Comparison of ENCODE assay signal across 1 cellular context in the genomic region with DNA sequence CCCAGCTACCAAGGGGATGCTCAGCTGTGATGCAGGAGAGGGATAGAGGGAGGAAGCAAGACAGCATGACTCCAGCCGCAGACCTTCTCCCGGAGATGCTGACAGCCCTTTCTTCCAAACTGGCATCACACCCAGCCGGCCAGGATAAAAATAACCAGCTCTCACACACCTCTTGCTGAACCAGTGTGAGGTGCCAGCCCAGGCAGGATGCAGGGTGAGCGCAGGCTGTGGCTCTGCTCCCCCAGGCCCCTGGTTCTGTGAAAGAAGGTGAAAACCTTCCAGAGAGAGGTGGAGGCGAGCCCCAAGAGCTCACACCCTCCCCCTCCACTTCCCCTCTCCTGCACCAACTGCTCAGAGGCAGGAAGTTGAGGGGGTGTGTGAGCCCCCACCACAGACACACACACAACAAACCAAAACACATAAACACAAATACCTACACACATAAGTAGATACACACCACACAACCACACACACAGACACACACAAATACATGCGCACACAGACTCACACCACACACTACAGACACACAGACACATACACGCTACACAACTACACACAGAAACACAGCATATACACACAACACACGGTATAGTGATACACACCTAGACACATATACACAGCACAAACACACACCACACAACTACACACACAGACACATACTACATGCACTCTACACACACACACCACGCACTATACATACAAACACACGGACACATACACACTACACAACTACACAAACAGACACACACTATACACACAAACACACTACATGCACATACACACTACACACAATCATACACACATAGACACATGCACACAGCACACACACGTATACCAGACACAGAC.
TF ChIP-seq lines count a peak whose summit lies in the region.

No MANE protein-coding gene starts in this region.

TF ChIP-seq in K562, 482 proteins besides CTCF, POLR2A, EP300 and RAD21 (continues in another document):
- TF ChIP-seq FOXK2 (conservative IDR thresholded peaks at IDR 0.05 in 1 of 2, IDR thresholded peaks at IDR 0.05 in 1 of 2; ENCODE audit: low read depth in 2 of 2) (peak; percentile 9 to 13; a peak in 1 of 4 replicates), FOXJ3 (CRISPR knock-in tag; IDR thresholded peaks at IDR 0.05) (no peak), TCFL5 (CRISPR knock-in tag; conservative IDR thresholded peaks at IDR 0.05) (no peak), MYBL2 (IDR thresholded peaks at IDR 0.05; ENCODE audit: low read depth) (0 out of 2 replicates have a peak, but pooled peaks have one; percentile 43), MYBL2 (CRISPR knock-in tag; IDR thresholded peaks at IDR 0.05; ENCODE audit: borderline replicate concordance) (no peak), ZNF12 (CRISPR knock-in tag; IDR thresholded peaks at IDR 0.05) (no peak), LCOR (CRISPR knock-in tag; IDR thresholded peaks at IDR 0.05) (no peak), RBM25 (IDR thresholded peaks at IDR 0.05; ENCODE audit: low read depth, low read length, severe bottlenecking) (no peak), C11orf30 (IDR thresholded peaks at IDR 0.05; ENCODE audit: low read depth) (no peak), ADNP (tag; IDR thresholded peaks at IDR 0.05) (0 out of 2 replicates have a peak, but pooled peaks have one; percentile 32), NR2C1 (IDR thresholded peaks at IDR 0.05) (no peak), NR2C1 (tag; IDR thresholded peaks at IDR 0.05) (no peak), HMG20A (CRISPR knock-in tag; conservative IDR thresholded peaks at IDR 0.05) (no peak), GATAD2A (IDR thresholded peaks at IDR 0.05) (no peak), CSDE1 (IDR thresholded peaks at IDR 0.05) (peak in 1 of 2 experiments; percentile 10; a peak in 1 of 4 replicates), TSC22D4 (tag; IDR thresholded peaks at IDR 0.05) (peak; percentile 82; the same call in 1 of the 2 replicates), SMARCA5 (IDR thresholded peaks at IDR 0.05) (peak; percentile 58; the same call in 1 of the 2 replicates), FOXM1 (IDR thresholded peaks at IDR 0.05; ENCODE audit: low read depth) (no peak), FOXM1 (CRISPR knock-in tag; IDR thresholded peaks at IDR 0.05; ENCODE audit: low read depth) (no peak), MAZ (CRISPR knock-in tag; conservative IDR thresholded peaks at IDR 0.05 in 1 of 2, IDR thresholded peaks at IDR 0.05 in 1 of 2) (no peak), ZNF354B (CRISPR knock-in tag; IDR thresholded peaks at IDR 0.05) (no peak), ZNF124 (CRISPR knock-in tag; IDR thresholded peaks at IDR 0.05) (no peak), ZNF23 (CRISPR knock-in tag; IDR thresholded peaks at IDR 0.05) (no peak), MCM7 (IDR thresholded peaks at IDR 0.05) (no peak), CEBPG (CRISPR knock-in tag; IDR thresholded peaks at IDR 0.05) (no peak), CEBPG (tag; conservative IDR thresholded peaks at IDR 0.05 in 1 of 2, IDR thresholded peaks at IDR 0.05 in 1 of 2) (no peak), ZNF274 (IDR thresholded peaks at IDR 0.05; ENCODE audit: borderline replicate concordance, low read depth, low read length) (no peak), HDGF (IDR thresholded peaks at IDR 0.05) (0 out of 2 replicates have a peak, but pooled peaks have one; percentile 47), ELF4 (CRISPR knock-in tag; IDR thresholded peaks at IDR 0.05) (peak; percentile 74), RBM39 (optimal IDR thresholded peaks at IDR 0.05; ENCODE audit: low read depth, low read length) (no peak), CHD1 (IDR thresholded peaks at IDR 0.05; ENCODE audit: low read length) (no peak), ZFP30 (CRISPR knock-in tag; IDR thresholded peaks at IDR 0.05; ENCODE audit: borderline replicate concordance) (no peak), LEF1 (IDR thresholded peaks at IDR 0.05) (no peak), FIP1L1 (IDR thresholded peaks at IDR 0.05; ENCODE audit: low read depth, low read length, poor library complexity, severe bottlenecking) (no peak), TRIM24 (IDR thresholded peaks at IDR 0.05) (peak; percentile 7 to 40; a peak in 1 of 4 replicates), CREM (IDR thresholded peaks at IDR 0.05; ENCODE audit: low read depth) (no peak), MIER1 (IDR thresholded peaks at IDR 0.05; ENCODE audit: low read depth) (no peak), BRD4 (IDR thresholded peaks at IDR 0.05) (no peak), ILF3 (IDR thresholded peaks at IDR 0.05; ENCODE audit: borderline replicate concordance) (no peak), ZNF75A (CRISPR knock-in tag; IDR thresholded peaks at IDR 0.05) (no peak), KLF1 (tag; IDR thresholded peaks at IDR 0.05) (no peak)
- TF ChIP-seq, protein P1, sequence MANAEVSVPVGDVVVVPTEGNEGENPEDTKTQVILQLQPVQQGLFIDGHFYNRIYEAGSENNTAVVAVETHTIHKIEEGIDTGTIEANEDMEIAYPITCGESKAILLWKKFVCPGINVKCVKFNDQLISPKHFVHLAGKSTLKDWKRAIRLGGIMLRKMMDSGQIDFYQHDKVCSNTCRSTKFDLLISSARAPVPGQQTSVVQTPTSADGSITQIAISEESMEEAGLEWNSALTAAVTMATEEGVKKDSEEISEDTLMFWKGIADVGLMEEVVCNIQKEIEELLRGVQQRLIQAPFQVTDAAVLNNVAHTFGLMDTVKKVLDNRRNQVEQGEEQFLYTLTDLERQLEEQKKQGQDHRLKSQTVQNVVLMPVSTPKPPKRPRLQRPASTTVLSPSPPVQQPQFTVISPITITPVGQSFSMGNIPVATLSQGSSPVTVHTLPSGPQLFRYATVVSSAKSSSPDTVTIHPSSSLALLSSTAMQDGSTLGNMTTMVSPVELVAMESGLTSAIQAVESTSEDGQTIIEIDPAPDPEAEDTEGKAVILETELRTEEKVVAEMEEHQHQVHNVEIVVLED (CRISPR knock-in tag; IDR thresholded peaks at IDR 0.05), result no peak
- TF ChIP-seq, protein P2, sequence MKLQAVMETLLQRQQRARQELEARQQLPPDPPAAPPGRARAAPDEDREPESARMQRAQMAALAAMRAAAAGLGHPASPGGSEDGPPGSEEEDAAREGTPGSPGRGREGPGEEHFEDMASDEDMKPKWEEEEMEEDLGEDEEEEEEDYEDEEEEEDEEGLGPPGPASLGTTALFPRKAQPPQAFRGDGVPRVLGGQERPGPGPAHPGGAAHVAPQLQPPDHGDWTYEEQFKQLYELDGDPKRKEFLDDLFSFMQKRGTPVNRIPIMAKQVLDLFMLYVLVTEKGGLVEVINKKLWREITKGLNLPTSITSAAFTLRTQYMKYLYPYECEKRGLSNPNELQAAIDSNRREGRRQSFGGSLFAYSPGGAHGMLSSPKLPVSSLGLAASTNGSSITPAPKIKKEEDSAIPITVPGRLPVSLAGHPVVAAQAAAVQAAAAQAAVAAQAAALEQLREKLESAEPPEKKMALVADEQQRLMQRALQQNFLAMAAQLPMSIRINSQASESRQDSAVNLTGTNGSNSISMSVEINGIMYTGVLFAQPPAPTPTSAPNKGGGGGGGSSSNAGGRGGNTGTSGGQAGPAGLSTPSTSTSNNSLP (IDR thresholded peaks at IDR 0.05; ENCODE audit: borderline replicate concordance, low read depth, low read length), result no peak
- TF ChIP-seq, protein P3, sequence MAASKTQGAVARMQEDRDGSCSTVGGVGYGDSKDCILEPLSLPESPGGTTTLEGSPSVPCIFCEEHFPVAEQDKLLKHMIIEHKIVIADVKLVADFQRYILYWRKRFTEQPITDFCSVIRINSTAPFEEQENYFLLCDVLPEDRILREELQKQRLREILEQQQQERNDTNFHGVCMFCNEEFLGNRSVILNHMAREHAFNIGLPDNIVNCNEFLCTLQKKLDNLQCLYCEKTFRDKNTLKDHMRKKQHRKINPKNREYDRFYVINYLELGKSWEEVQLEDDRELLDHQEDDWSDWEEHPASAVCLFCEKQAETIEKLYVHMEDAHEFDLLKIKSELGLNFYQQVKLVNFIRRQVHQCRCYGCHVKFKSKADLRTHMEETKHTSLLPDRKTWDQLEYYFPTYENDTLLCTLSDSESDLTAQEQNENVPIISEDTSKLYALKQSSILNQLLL (CRISPR knock-in tag; IDR thresholded peaks at IDR 0.05; ENCODE audit: borderline replicate concordance), result no peak
- TF ChIP-seq, protein P4, sequence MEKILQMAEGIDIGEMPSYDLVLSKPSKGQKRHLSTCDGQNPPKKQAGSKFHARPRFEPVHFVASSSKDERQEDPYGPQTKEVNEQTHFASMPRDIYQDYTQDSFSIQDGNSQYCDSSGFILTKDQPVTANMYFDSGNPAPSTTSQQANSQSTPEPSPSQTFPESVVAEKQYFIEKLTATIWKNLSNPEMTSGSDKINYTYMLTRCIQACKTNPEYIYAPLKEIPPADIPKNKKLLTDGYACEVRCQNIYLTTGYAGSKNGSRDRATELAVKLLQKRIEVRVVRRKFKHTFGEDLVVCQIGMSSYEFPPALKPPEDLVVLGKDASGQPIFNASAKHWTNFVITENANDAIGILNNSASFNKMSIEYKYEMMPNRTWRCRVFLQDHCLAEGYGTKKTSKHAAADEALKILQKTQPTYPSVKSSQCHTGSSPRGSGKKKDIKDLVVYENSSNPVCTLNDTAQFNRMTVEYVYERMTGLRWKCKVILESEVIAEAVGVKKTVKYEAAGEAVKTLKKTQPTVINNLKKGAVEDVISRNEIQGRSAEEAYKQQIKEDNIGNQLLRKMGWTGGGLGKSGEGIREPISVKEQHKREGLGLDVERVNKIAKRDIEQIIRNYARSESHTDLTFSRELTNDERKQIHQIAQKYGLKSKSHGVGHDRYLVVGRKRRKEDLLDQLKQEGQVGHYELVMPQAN (IDR thresholded peaks at IDR 0.05; ENCODE audit: borderline replicate concordance), result peak; percentile 57; the same call in 1 of the 2 replicates
- TF ChIP-seq, protein P5, sequence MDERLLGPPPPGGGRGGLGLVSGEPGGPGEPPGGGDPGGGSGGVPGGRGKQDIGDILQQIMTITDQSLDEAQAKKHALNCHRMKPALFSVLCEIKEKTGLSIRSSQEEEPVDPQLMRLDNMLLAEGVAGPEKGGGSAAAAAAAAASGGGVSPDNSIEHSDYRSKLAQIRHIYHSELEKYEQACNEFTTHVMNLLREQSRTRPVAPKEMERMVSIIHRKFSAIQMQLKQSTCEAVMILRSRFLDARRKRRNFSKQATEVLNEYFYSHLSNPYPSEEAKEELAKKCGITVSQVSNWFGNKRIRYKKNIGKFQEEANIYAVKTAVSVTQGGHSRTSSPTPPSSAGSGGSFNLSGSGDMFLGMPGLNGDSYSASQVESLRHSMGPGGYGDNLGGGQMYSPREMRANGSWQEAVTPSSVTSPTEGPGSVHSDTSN (CRISPR knock-in tag; IDR thresholded peaks at IDR 0.05; ENCODE audit: low read depth), result no peak
- TF ChIP-seq, protein P5 (tag; conservative IDR thresholded peaks at IDR 0.05; ENCODE audit: low read depth), result no peak
- TF ChIP-seq, protein P6, sequence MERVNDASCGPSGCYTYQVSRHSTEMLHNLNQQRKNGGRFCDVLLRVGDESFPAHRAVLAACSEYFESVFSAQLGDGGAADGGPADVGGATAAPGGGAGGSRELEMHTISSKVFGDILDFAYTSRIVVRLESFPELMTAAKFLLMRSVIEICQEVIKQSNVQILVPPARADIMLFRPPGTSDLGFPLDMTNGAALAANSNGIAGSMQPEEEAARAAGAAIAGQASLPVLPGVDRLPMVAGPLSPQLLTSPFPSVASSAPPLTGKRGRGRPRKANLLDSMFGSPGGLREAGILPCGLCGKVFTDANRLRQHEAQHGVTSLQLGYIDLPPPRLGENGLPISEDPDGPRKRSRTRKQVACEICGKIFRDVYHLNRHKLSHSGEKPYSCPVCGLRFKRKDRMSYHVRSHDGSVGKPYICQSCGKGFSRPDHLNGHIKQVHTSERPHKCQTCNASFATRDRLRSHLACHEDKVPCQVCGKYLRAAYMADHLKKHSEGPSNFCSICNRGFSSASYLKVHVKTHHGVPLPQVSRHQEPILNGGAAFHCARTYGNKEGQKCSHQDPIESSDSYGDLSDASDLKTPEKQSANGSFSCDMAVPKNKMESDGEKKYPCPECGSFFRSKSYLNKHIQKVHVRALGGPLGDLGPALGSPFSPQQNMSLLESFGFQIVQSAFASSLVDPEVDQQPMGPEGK (CRISPR knock-in tag; IDR thresholded peaks at IDR 0.05; ENCODE audit: borderline replicate concordance), result no peak
- TF ChIP-seq, protein P7, sequence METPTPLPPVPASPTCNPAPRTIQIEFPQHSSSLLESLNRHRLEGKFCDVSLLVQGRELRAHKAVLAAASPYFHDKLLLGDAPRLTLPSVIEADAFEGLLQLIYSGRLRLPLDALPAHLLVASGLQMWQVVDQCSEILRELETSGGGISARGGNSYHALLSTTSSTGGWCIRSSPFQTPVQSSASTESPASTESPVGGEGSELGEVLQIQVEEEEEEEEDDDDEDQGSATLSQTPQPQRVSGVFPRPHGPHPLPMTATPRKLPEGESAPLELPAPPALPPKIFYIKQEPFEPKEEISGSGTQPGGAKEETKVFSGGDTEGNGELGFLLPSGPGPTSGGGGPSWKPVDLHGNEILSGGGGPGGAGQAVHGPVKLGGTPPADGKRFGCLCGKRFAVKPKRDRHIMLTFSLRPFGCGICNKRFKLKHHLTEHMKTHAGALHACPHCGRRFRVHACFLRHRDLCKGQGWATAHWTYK (CRISPR knock-in tag; IDR thresholded peaks at IDR 0.05), result no peak
